Comparison of ENCODE assay signal across 8 cellular contexts in the genomic region with DNA sequence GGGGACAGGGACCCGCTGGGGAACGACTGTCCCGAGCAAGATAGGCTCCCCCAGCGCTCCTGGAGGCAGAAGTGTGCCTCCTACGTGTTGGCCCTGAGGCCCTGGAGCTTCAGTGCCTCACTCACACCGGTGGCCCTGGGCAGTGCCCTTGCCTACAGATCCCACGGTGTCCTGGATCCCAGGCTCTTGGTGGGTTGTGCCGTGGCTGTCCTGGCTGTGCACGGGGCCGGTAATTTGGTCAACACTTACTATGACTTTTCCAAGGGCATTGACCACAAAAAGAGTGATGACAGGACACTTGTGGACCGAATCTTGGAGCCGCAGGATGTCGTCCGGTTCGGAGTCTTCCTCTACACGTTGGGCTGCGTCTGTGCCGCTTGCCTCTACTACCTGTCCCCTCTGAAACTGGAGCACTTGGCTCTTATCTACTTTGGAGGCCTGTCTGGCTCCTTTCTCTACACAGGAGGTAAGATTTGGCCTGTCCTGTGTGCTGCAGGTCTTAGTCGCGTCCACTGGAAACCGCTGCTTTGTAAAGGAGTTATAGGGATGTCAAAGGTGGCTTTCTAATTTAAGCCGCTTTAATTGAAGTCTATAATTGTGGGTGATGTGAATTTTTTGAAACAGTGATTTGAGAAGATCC. TPM values are rescaled to one million over a fixed set of nuclear protein-coding genes. Genes with fewer than 3 reads are reported as not detected.
DNase-seq lines count a peak whose midpoint lies in the region; ATAC-seq and TF ChIP-seq lines count a peak whose summit lies in the region.

No MANE protein-coding gene starts in this region.

- H3K36me3 ChIP-seq in DOHH2 (ENCODE audit: control insufficient read depth, low read length) (peaks cover 27% of the 10 kb centered on the region), H7 (replicated peaks; ENCODE audit: control insufficient read depth, insufficient read depth, low read length) (peaks cover 5% of the 10 kb centered on the region), Peyer's patch (no peaks in the 10 kb centered on the region)
- no peaks in the 10 kb centered on the region for H3K36me3 ChIP-seq in effector memory CD4-positive, alpha-beta T cell (ENCODE audit: control insufficient read depth, insufficient read depth, low read length)

- TF ChIP-seq POLR2A in Peyer's patch (IDR thresholded peaks at IDR 0.05): no peak

- H4K20me1 ChIP-seq in DOHH2 (ENCODE audit: control insufficient read depth, insufficient read depth, low read depth, low read length): peaks cover 5% of the 10 kb centered on the region; the same call in 1 of the 2 replicates

- ATAC-seq in natural killer cell: peak in 2 of 3 donors; percentile 28 to 32

- no peaks in the 10 kb centered on the region for H3K27me3 Mint-ChIP-seq in natural killer cell (ENCODE audit: low read depth in 2 of 2)

- TF ChIP-seq CTCF in DOHH2 (IDR thresholded peaks at IDR 0.05; ENCODE audit: low read depth, low read length, poor library complexity, severe bottlenecking): no peak
- no peak for TF ChIP-seq CTCF in Peyer's patch (IDR thresholded peaks at IDR 0.05)
- no peak for TF ChIP-seq CTCF in natural killer cell (IDR thresholded peaks at IDR 0.05)

- no peaks in the 10 kb centered on the region for H3K36me3 Mint-ChIP-seq in natural killer cell

- H3K9me3 Mint-ChIP-seq in natural killer cell: no peaks in the 10 kb centered on the region

- H3K9me2 ChIP-seq in DOHH2 (replicated peaks; ENCODE audit: control insufficient read depth, low read length): no peaks in the 10 kb centered on the region

- peak overlapping the region; percentile 92 for H3K4me3 Mint-ChIP-seq in natural killer cell

- H3F3A ChIP-seq in DOHH2 (ENCODE audit: control insufficient read depth, insufficient read depth): 0 out of 2 replicates have a peak, but pooled peaks cover 3% of the 10 kb centered on the region

- peak overlapping the region; percentile 84 to 87 for H3K27ac Mint-ChIP-seq in natural killer cell

- H3K27me3 ChIP-seq in DOHH2 (ENCODE audit: control insufficient read depth, low read length): no peaks in the 10 kb centered on the region
- no peaks in the 10 kb centered on the region for H3K27me3 ChIP-seq in H7 (ENCODE audit: control insufficient read depth, insufficient read depth, low read length)
- no peaks in the 10 kb centered on the region for H3K27me3 ChIP-seq in Peyer's patch
- H3K27me3 ChIP-seq in effector memory CD4-positive, alpha-beta T cell (replicated peaks; ENCODE audit: control insufficient read depth, insufficient read depth, low read length, poor library complexity, severe bottlenecking): no peaks in the 10 kb centered on the region

- intact Hi-C loops in natural killer cell (cut with micrococcal nuclease): no loop called here

- peaks cover 21 to 29% of the 10 kb centered on the region in 2 donors for H3K4me1 Mint-ChIP-seq in natural killer cell

- DNase-seq in H7 (peak; percentile 33), Peyer's patch (no peak), natural killer cell (no peak), COLO668 (lab: John Stamatoyannopoulos, UW; ENCODE audit: unreplicated experiment) (no peak), HuH-7 (ENCODE audit: low spot score) (no peak), NCI-H2227 (lab: John Stamatoyannopoulos, UW; ENCODE audit: unreplicated experiment) (no peak)
- DNase-seq in effector memory CD4-positive, alpha-beta T cell: no peak

- H3K79me2 ChIP-seq in DOHH2 (ENCODE audit: control insufficient read depth, low read length): peaks cover 55% of the 10 kb centered on the region

- H3K4me2 ChIP-seq in DOHH2 (ENCODE audit: low read length): peak overlapping the region; percentile 85

- H3K4me3 ChIP-seq in DOHH2 (ENCODE audit: low read length) (peak overlapping the region; percentile 90), H7 (ENCODE audit: insufficient read depth, low read depth, low read length) (peak overlapping the region; percentile 89), Peyer's patch (peak overlapping the region; percentile 68 to 99 (median 86))
- peak overlapping the region; percentile 95 for H3K4me3 ChIP-seq in effector memory CD4-positive, alpha-beta T cell (ENCODE audit: insufficient read depth, low read depth, low read length, poor library complexity, severe bottlenecking)

- H3K4me1 ChIP-seq in DOHH2 (ENCODE audit: control insufficient read depth, low read length) (peaks cover 24% of the 10 kb centered on the region), Peyer's patch (peaks cover 0 to 30% (median 15%) of the 10 kb centered on the region in 4 donors)
- H3K4me1 ChIP-seq in effector memory CD4-positive, alpha-beta T cell (ENCODE audit: control insufficient read depth, insufficient read depth, low read length, poor library complexity, severe bottlenecking): peaks cover 17% of the 10 kb centered on the region

- H3K27ac ChIP-seq in DOHH2 (ENCODE audit: low read depth, low read length) (peak overlapping the region; percentile 68), Peyer's patch (peak overlapping the region; percentile 90 to 97 (median 94))
- peak overlapping the region; percentile 90 for H3K27ac ChIP-seq in effector memory CD4-positive, alpha-beta T cell (ENCODE audit: insufficient read depth, low read length, poor library complexity, severe bottlenecking)

- H3K9me3 ChIP-seq in DOHH2 (ENCODE audit: control insufficient read depth, insufficient read depth, low read length): no peaks in the 10 kb centered on the region
- no peaks in the 10 kb centered on the region for H3K9me3 ChIP-seq in Peyer's patch
- no peaks in the 10 kb centered on the region for H3K9me3 ChIP-seq in effector memory CD4-positive, alpha-beta T cell (ENCODE audit: control insufficient read depth, low read length)

RNA-seq across cellular contexts. Expression of a gene that starts 0.7 kb away (rescaled TPM):
- total RNA-seq in H7 (2014; rRNA removed; shearing (Covaris generic)): 26.2 and 27.6 TPM in 2 replicates
- 10 to 100 TPM in 3 of 4 donors, 1 to 10 TPM in 1; 7.5 to 18.2 (median 12.4) TPM for total RNA-seq in Peyer's patch
- total RNA-seq in natural killer cell: 10 to 100 TPM; 21.2 to 22.1 (median 21.7) TPM

RNA-seq across cellular contexts. Expression of a gene that starts 11.4 kb away (rescaled TPM):
- 74.4 and 83.6 TPM in 2 replicates for total RNA-seq in H7 (2014; rRNA removed; shearing (Covaris generic))
- total RNA-seq in Peyer's patch: 10 to 100 TPM; 32.8 to 66.8 (median 48.2) TPM
- 10 to 100 TPM; 42.7 to 54.6 (median 43.7) TPM for total RNA-seq in natural killer cell
